Comparison of ENCODE assay signal across 9 cellular contexts in genomic region chr1:18972531-18972930, GRCh38. TPM values are rescaled to one million over a fixed set of nuclear protein-coding genes. Genes with fewer than 3 reads are reported as not detected.
DNase-seq lines count a peak whose midpoint lies in the region; ATAC-seq and TF ChIP-seq lines count a peak whose summit lies in the region.
"Had no signal": no experiment of that assay in that cellular context is flagged by ENCODE, and none has a peak within 500 bp of the region (broad histone marks: within the 10 kb centered on the region; RNA-seq: fewer than 3 reads in every experiment).

No MANE protein-coding gene starts in this region.

- H3K4me1 ChIP-seq in PC-9 (replicated peaks; ENCODE audit: insufficient read depth) (peaks cover 10% of the 10 kb centered on the region; the same call in 1 of the 2 replicates), sigmoid colon (peaks cover 0 to 12% (median 5%) of the 10 kb centered on the region in 4 donors)

- H3K27me3 ChIP-seq in PC-9 (ENCODE audit: insufficient read depth, low read depth), result no peaks in the 10 kb centered on the region
- no peaks in the 10 kb centered on the region for H3K27me3 ChIP-seq in sigmoid colon

- POLR2A ChIA-PET in PC-9 (lab: Charles Lee; ENCODE audit: unreplicated experiment), result interaction anchor here (0.6 kb wide), 2 partner anchors 23 to 37 kb away, joined by 4 to 6 read pairs; no protein-coding TSS in a partner anchor

- H3K4me3 ChIP-seq in PC-9 (no peak overlapping the region), sigmoid colon (no peak overlapping the region)

- H3K9me3 ChIP-seq in PC-9 (ENCODE audit: insufficient read depth, low read depth) (no peaks in the 10 kb centered on the region), sigmoid colon (no peaks in the 10 kb centered on the region)

- H4K20me1 ChIP-seq in PC-9 (ENCODE audit: insufficient read depth), result no peaks in the 10 kb centered on the region

- ATAC-seq in esophagus mucosa, result peak; percentile 37
- ATAC-seq in HG02981 (IDR thresholded peaks at IDR 0.05; ENCODE audit: unreplicated experiment), result no peak

- peak; percentile 23 for DNase-seq in NCI-H2196 (lab: John Stamatoyannopoulos, UW; ENCODE audit: unreplicated experiment)
- DNase-seq in NCI-H2196 treated with DMSO at 0.1 percent for 48 hours (lab: John Stamatoyannopoulos, UW; ENCODE audit: unreplicated experiment), result no peak
- DNase-seq in PC-9, result peak in 1 of 2 experiments; percentile 56
- DNase-seq in sigmoid colon, result peak; percentile 55
- no peak for DNase-seq in cortex of kidney (lab: John Stamatoyannopoulos, UW)
- no peak for DNase-seq in NCI-H187 (lab: John Stamatoyannopoulos, UW)
- DNase-seq: NCI-H1436 had no signal

- TF ChIP-seq POLR2A in sigmoid colon (IDR thresholded peaks at IDR 0.05), result no peak

- H3F3A ChIP-seq in PC-9 (ENCODE audit: insufficient read depth, low read depth), result 0 out of 2 replicates have a peak, but pooled peaks cover 4% of the 10 kb centered on the region

- H3K27ac ChIP-seq in PC-9 (no peak overlapping the region), sigmoid colon (no peak overlapping the region)

- H2AFZ ChIP-seq in PC-9, result no peak overlapping the region

- no peak overlapping the region for H3K4me2 ChIP-seq in PC-9

- TF ChIP-seq CTCF in PC-9 (conservative IDR thresholded peaks at IDR 0.05) (peak; percentile 31; the same call in 1 of the 2 replicates), sigmoid colon (IDR thresholded peaks at IDR 0.05) (peak; percentile 39 to 50 (median 44))

- intact Hi-C loops in PC-9 (cut with micrococcal nuclease; ENCODE audit: unreplicated experiment) (loop anchor here (2.0 kb wide), 2 partner anchors 38 to 60 kb away; no protein-coding TSS in a partner anchor), sigmoid colon (cut with DNase I) (loop anchor here (2.0 to 5.0 kb wide), 2 partner anchors 66 to 120 kb away; no protein-coding TSS in a partner anchor)

- WGBS in sigmoid colon, 2 donors, result 10 to 23% methylated on average over 2 of the region's 2 CpGs

- H3K36me3 ChIP-seq in PC-9 (ENCODE audit: low read depth) (no peaks in the 10 kb centered on the region), sigmoid colon (no peaks in the 10 kb centered on the region)

- H3K79me2 ChIP-seq in PC-9 (ENCODE audit: low read depth), result no peaks in the 10 kb centered on the region

- CTCF ChIA-PET in PC-9 (lab: Charles Lee), result interaction anchor here (1.0 to 1.4 kb wide), 3 partner anchors 49 to 60 kb away, joined by 3 to 5 read pairs (median 4); no protein-coding TSS in a partner anchor

- TF ChIP-seq EP300 in sigmoid colon (IDR thresholded peaks at IDR 0.05), result no peak

- H3K9me2 ChIP-seq in PC-9 (ENCODE audit: insufficient read depth), result no peaks in the 10 kb centered on the region

- BruUV-seq in PC-9 (replicated peaks; lab: Mats Ljungman, UMichigan), result no TSS peak

RNA-seq across cellular contexts. Expression of gene IFFO2, which starts 16.1 kb away (rescaled TPM):
- total RNA-seq in PC-9 (2021) (11.7 and 16.5 TPM in 2 replicates), esophagus mucosa (70.2 TPM), sigmoid colon (10 to 100 TPM in 2 of 4 donors, 1 to 10 TPM in 2; 7.5 to 35.0 (median 13.8) TPM)
- 1 to 10 TPM; 1.2 to 8.6 (median 7.2) TPM for polyA plus RNA-seq in sigmoid colon

Comparison
In these comparisons a context has a peak if more than half of its experiments do, and no peak if none do; other contexts are left out.
1. DNase-seq: peak in NCI-H2196 (single experiment) and sigmoid colon (single experiment); none in NCI-H2196 treated with DMSO at 0.1 percent for 48 hours (single experiment), cortex of kidney (single experiment) and NCI-H187 (0 of 2).